Comparison of ENCODE assay signal across 8 cellular contexts in the genomic region with DNA sequence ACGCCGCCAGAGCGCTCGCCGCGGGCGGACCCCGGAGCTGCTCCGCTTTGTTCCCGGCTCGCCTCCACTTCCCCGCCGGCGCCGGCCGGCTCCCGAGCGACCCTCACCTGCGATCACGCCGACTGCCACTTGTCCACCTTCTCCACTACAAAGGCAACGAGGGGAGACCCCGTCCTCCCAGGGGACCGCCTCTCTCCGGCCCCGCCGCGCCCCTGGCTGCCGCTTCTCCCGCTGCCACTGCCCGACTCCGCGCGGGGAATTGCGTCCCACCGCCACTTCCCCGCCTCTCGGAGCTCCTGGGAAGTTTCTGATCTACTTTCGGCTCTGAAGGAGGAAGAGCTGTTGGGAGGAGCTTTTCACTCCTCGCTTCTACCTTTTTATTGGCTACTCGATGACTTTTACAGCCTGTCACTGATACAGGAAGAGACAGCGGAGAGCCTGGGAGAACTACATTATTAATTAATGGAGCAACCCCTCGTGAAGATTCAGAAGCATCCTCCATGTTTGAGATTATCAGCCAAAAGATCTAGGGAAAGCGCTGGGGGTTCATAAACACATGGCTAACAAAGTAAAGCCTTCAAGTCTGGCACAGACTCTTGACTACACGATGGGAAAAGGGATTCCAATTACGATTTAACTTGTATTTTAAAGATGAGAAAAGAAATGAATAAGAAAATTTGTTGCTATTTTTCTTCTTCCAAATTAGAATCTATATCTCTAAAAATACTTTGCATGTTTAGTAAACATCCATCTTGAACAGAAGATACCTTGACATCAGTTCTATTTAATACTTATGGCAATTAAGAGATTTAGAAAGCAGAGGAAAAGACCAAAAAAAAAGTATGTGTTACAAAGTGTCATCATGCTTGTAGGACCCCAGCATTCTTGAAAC. TPM values are rescaled to one million over a fixed set of nuclear protein-coding genes. Genes with fewer than 3 reads are reported as not detected.
DNase-seq lines count a peak whose midpoint lies in the region; ATAC-seq and FAIRE-seq lines count a peak whose summit lies in the region.

A gene with protein sequence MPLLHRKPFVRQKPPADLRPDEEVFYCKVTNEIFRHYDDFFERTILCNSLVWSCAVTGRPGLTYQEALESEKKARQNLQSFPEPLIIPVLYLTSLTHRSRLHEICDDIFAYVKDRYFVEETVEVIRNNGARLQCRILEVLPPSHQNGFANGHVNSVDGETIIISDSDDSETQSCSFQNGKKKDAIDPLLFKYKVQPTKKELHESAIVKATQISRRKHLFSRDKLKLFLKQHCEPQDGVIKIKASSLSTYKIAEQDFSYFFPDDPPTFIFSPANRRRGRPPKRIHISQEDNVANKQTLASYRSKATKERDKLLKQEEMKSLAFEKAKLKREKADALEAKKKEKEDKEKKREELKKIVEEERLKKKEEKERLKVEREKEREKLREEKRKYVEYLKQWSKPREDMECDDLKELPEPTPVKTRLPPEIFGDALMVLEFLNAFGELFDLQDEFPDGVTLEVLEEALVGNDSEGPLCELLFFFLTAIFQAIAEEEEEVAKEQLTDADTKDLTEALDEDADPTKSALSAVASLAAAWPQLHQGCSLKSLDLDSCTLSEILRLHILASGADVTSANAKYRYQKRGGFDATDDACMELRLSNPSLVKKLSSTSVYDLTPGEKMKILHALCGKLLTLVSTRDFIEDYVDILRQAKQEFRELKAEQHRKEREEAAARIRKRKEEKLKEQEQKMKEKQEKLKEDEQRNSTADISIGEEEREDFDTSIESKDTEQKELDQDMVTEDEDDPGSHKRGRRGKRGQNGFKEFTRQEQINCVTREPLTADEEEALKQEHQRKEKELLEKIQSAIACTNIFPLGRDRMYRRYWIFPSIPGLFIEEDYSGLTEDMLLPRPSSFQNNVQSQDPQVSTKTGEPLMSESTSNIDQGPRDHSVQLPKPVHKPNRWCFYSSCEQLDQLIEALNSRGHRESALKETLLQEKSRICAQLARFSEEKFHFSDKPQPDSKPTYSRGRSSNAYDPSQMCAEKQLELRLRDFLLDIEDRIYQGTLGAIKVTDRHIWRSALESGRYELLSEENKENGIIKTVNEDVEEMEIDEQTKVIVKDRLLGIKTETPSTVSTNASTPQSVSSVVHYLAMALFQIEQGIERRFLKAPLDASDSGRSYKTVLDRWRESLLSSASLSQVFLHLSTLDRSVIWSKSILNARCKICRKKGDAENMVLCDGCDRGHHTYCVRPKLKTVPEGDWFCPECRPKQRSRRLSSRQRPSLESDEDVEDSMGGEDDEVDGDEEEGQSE (N-terminal part only) (minus strand): TSS at position 330 of the 892 bp plus-strand sequence. CDS start 756 bp downstream, outside the sequence.

- no peaks in the 10 kb centered on the region for H3K9me3 Mint-ChIP-seq in immature natural killer cell

- no peaks in the 10 kb centered on the region for H3K36me3 ChIP-seq in small intestine (ENCODE audit: control insufficient read depth in 2 of 2, insufficient read depth in 2 of 2, low read length in 2 of 2)

- no peak for FAIRE-seq in small intestine (lab: Jason Lieb, UNC)

- H3K36me3 Mint-ChIP-seq in immature natural killer cell: no peaks in the 10 kb centered on the region

- ATAC-seq in GM18867 (IDR thresholded peaks at IDR 0.05; ENCODE audit: unreplicated experiment) (peak; percentile 30), HG03097 (IDR thresholded peaks at IDR 0.05; ENCODE audit: low FRiP score, unreplicated experiment) (peak; percentile 34)

- DNase-seq in ACHN (peak; percentile 93), NCI-H2171 (lab: John Stamatoyannopoulos, UW) (peak; percentile 89), UCSD-AML1 (lab: John Stamatoyannopoulos, UW; ENCODE audit: unreplicated experiment) (peak; percentile 65), caudate nucleus (lab: John Stamatoyannopoulos, UW) (peak in 52 of 61 donors; percentile 2 to 77 (median 36)), immature natural killer cell (peak; percentile 46 to 53 (median 50)), small intestine (peak; percentile 90)

- H3K27ac ChIP-seq in caudate nucleus (ENCODE audit: low read depth, low read length): peak within 1 kb of the TSS; percentile 95
- peak within 1 kb of the TSS; percentile 99 to 100 for H3K27ac ChIP-seq in small intestine (ENCODE audit: low read depth in 1 of 2, low read length in 1 of 2)

- no peaks in the 10 kb centered on the region for H3K27me3 ChIP-seq in small intestine (ENCODE audit: control insufficient read depth in 2 of 2, insufficient read depth in 2 of 2, low read length in 2 of 2)

- peak within 1 kb of the TSS; percentile 98 to 100 (median 99) for H3K27ac Mint-ChIP-seq in immature natural killer cell

- H3K4me1 Mint-ChIP-seq in immature natural killer cell: peaks cover 32 to 45% of the 10 kb centered on the region in 2 donors

- 0% methylated on average over 29 to 46 of the region's 46 CpGs for WGBS in small intestine, 3 donors

- peak within 1 kb of the TSS; percentile 99 to 100 (median 100) for H3K4me3 Mint-ChIP-seq in immature natural killer cell

- peaks cover 13 to 26% (median 16%) of the 10 kb centered on the region in 3 donors for H3K27me3 Mint-ChIP-seq in immature natural killer cell (ENCODE audit: low read depth in 3 of 3)

- H3K9me3 ChIP-seq in small intestine (ENCODE audit: control insufficient read depth, low read depth): no peaks in the 10 kb centered on the region

- H3K4me3 ChIP-seq in small intestine (ENCODE audit: low read depth in 1 of 2, low read length in 2 of 2): peak within 1 kb of the TSS; percentile 91 to 97

- H3K4me1 ChIP-seq in small intestine (ENCODE audit: control insufficient read depth in 2 of 2, insufficient read depth in 1 of 2, low read depth in 1 of 2, low read length in 1 of 2): peaks cover 0 to 4% of the 10 kb centered on the region in 2 donors

- in situ Hi-C loops in ACHN (cut with HindIII; ENCODE audit: low pct_ligation_motif_present, low pct_unique_long_range_greater_than_20kb, low sequenced_read_pairs): no loop called here

RNA-seq across cellular contexts. Expression of the gene that starts here (rescaled TPM):
- polyA plus RNA-seq in immature natural killer cell (10 to 100 TPM in 1 of 3 donors, 1 to 10 TPM in 2; 4.0 to 17.6 (median 8.3) TPM), small intestine (10 to 100 TPM; 16.4 to 40.3 (median 28.6) TPM)

Comparison
In these comparisons a context has a peak if more than half of its experiments do, and no peak if none do; other contexts are left out.
1. Peak in every context shown above with its lines: DNase-seq, ATAC-seq, H3K4me3 ChIP-seq and H3K27ac ChIP-seq.
2. DNase-seq: peak in every context shown above with its lines; median percentile 93 in ACHN; 90 in small intestine; 89 in NCI-H2171; 65 in UCSD-AML1; 50 in immature natural killer cell; 36 in caudate nucleus.